ENCODE assay signal across 19 cellular contexts in genomic region chr15:61830536-61831330, GRCh38.
"Had no signal": no experiment of that assay in that cellular context is flagged by ENCODE, and none has a peak within 500 bp of the region (broad histone marks: within the 10 kb centered on the region; RNA-seq: fewer than 3 reads in every experiment).

No MANE protein-coding gene starts in this region.

- ATAC-seq: activated T-cell treated with anti-CD3 and anti-CD28 coated beads, Interleukin-2, amount 50 U/mL, for 72 hours; left lobe of liver had no signal

- H3K27me3 ChIP-seq: upper lobe of left lung had no signal

- H3K4me3 Mint-ChIP-seq: activated CD4-positive, alpha-beta memory T cell treated with anti-CD3 and anti-CD28 coated beads for 36 hours; activated T-cell treated with anti-CD3 and anti-CD28 coated beads, Interleukin-2, amount 50 U/mL, for 72 hours; memory B cell; natural killer cell treated with Interleukin-12 subunit alpha and Interleukin-12 subunit beta and Interleukin-15 and Interleukin-18, amount 100 ng/mL, for 72 hours; stimulated activated naive CD8-positive, alpha-beta T cell treated with anti-CD3 and anti-CD28 coated beads, Interleukin-15, Interleukin-2, amounts not matched to agents 100 ng/mL and 50 ng/mL, for 24 hours; T-helper 2 cell treated with Interferon-gamma antibody and Interleukin-4, amounts not matched to agents 5 μg/mL and 100 μg/mL, for 36 hours had no signal

- H3K36me3 Mint-ChIP-seq: activated CD4-positive, alpha-beta memory T cell treated with anti-CD3 and anti-CD28 coated beads for 36 hours; memory B cell; natural killer cell treated with Interleukin-12 subunit alpha and Interleukin-12 subunit beta and Interleukin-15 and Interleukin-18, amount 100 ng/mL, for 72 hours had no signal

- H3K9me3 ChIP-seq: esophagus squamous epithelium, upper lobe of left lung had no signal

- H3K27ac Mint-ChIP-seq: activated CD4-positive, alpha-beta memory T cell treated with anti-CD3 and anti-CD28 coated beads for 36 hours; activated T-cell treated with anti-CD3 and anti-CD28 coated beads, Interleukin-2, amount 50 U/mL, for 72 hours; memory B cell; natural killer cell treated with Interleukin-12 subunit alpha and Interleukin-12 subunit beta and Interleukin-15 and Interleukin-18, amount 100 ng/mL, for 72 hours; stimulated activated naive CD8-positive, alpha-beta T cell treated with anti-CD3 and anti-CD28 coated beads, Interleukin-15, Interleukin-2, amounts not matched to agents 100 ng/mL and 50 ng/mL, for 24 hours; T-helper 2 cell treated with Interferon-gamma antibody and Interleukin-4, amounts not matched to agents 5 μg/mL and 100 μg/mL, for 36 hours had no signal

- H3K4me3 ChIP-seq: esophagus squamous epithelium, upper lobe of left lung had no signal

- H3K9me3 Mint-ChIP-seq: activated CD4-positive, alpha-beta memory T cell treated with anti-CD3 and anti-CD28 coated beads for 36 hours; activated T-cell treated with anti-CD3 and anti-CD28 coated beads, Interleukin-2, amount 50 U/mL, for 72 hours; memory B cell; natural killer cell treated with Interleukin-12 subunit alpha and Interleukin-12 subunit beta and Interleukin-15 and Interleukin-18, amount 100 ng/mL, for 72 hours; stimulated activated naive CD8-positive, alpha-beta T cell treated with anti-CD3 and anti-CD28 coated beads, Interleukin-15, Interleukin-2, amounts not matched to agents 100 ng/mL and 50 ng/mL, for 24 hours; T-helper 2 cell treated with Interferon-gamma antibody and Interleukin-4, amounts not matched to agents 5 μg/mL and 100 μg/mL, for 36 hours had no signal

- FAIRE-seq: bronchial epithelial cell, endometrium had no signal

- DNase-seq: activated CD4-positive, alpha-beta memory T cell treated with anti-CD3 and anti-CD28 coated beads for 36 hours; activated CD4-positive, CD25-positive, alpha-beta regulatory T cell treated with anti-CD3 and anti-CD28 coated beads, Interleukin-2, amount 50 U/mL, for 72 hours; activated CD8-positive, alpha-beta memory T cell treated with anti-CD3 and anti-CD28 coated beads, Interleukin-2, amount 50 U/mL, for 4 hours; activated T-cell treated with anti-CD3 and anti-CD28 coated beads, Interleukin-2, amount 50 U/mL, for 72 hours; aorta; esophagus squamous epithelium; foreskin fibroblast; glutamatergic neuron; islet precursor cell; stimulated activated CD4-positive, alpha-beta T cell treated with anti-CD3 and anti-CD28 coated beads, Interleukin-4, amount 100 ng/mL, for 1 hour; stimulated activated CD8-positive, alpha-beta memory T cell treated with anti-CD3 and anti-CD28 coated beads, Interleukin-4, amount 100 ng/mL, for 48 hours had no signal

- H3K36me3 ChIP-seq: esophagus squamous epithelium, upper lobe of left lung had no signal

- H3K27ac ChIP-seq: esophagus squamous epithelium, upper lobe of left lung had no signal
